Comparison of ENCODE assay signal across 9 cellular contexts in genomic region chr11:17972987-17973386, GRCh38. TPM values are rescaled to one million over a fixed set of nuclear protein-coding genes. Genes with fewer than 3 reads are reported as not detected.
A peak's percentile ranks its signal among the peaks of the same experiment; 100 is the strongest.
DNase-seq lines count a peak whose midpoint lies in the region; ATAC-seq and TF ChIP-seq lines count a peak whose summit lies in the region.
"Had no signal": no experiment of that assay in that cellular context is flagged by ENCODE, and none has a peak within 500 bp of the region (broad histone marks: within the 10 kb centered on the region; RNA-seq: fewer than 3 reads in every experiment).

No MANE protein-coding gene starts in this region.

- no peaks in the 10 kb centered on the region for H3K27me3 Mint-ChIP-seq in activated naive CD4-positive, alpha-beta T cell treated with anti-CD3 and anti-CD28 coated beads for 36 hours (ENCODE audit: low read depth)
- H3K27me3 Mint-ChIP-seq in natural killer cell (ENCODE audit: low read depth in 2 of 2) = no peaks in the 10 kb centered on the region
- H3K27me3 Mint-ChIP-seq: activated naive CD8-positive, alpha-beta T cell had no signal

- WGBS in esophagus muscularis mucosa = 25% methylated on average over 5 of the region's 5 CpGs

- H3K4me3 Mint-ChIP-seq in activated naive CD4-positive, alpha-beta T cell treated with anti-CD3 and anti-CD28 coated beads for 36 hours = no peak overlapping the region
- no peak overlapping the region for H3K4me3 Mint-ChIP-seq in natural killer cell
- H3K4me3 Mint-ChIP-seq: activated naive CD8-positive, alpha-beta T cell had no signal

- no peak for TF ChIP-seq POLR2A in esophagus muscularis mucosa (IDR thresholded peaks at IDR 0.05; ENCODE audit: low read depth)

- peak; percentile 18 for DNase-seq in activated naive CD4-positive, alpha-beta T cell treated with anti-CD3 and anti-CD28 coated beads for 36 hours
- DNase-seq in activated naive CD4-positive, alpha-beta T cell (lab: John Stamatoyannopoulos, UW) = no peak
- DNase-seq in Panc1 (ENCODE audit: low read depth, low spot score) (peak; percentile 12), esophagus muscularis mucosa (ENCODE audit: extremely low spot score) (no peak), nucleus accumbens (lab: John Stamatoyannopoulos, UW) (peak in 38 of 56 donors; percentile 2 to 75 (median 38)), NCI-H1436 (lab: John Stamatoyannopoulos, UW) (no peak), natural killer cell (no peak)

- H3K9me3 Mint-ChIP-seq in activated naive CD4-positive, alpha-beta T cell treated with anti-CD3 and anti-CD28 coated beads for 36 hours = no peaks in the 10 kb centered on the region
- H3K9me3 Mint-ChIP-seq in natural killer cell = no peaks in the 10 kb centered on the region

- no peak overlapping the region for H3K4me3 ChIP-seq in Panc1 (ENCODE audit: low read depth in 2 of 2, low read length in 2 of 2)
- H3K4me3 ChIP-seq in esophagus muscularis mucosa = no peak overlapping the region

- intact Hi-C loops in activated naive CD4-positive, alpha-beta T cell treated with anti-CD3 and anti-CD28 coated beads for 36 hours (cut with micrococcal nuclease) = loop anchor here (10.0 kb wide), 1 partner anchor 588 kb away; the partner anchor contains the start of gene KCNJ11
- intact Hi-C loops in Panc1 (cut with micrococcal nuclease; ENCODE audit: unreplicated experiment) = no loop called here
- intact Hi-C loops in esophagus muscularis mucosa (cut with DNase I) = loop anchor here (10.0 kb wide), 1 partner anchor 208 kb away; no protein-coding TSS in a partner anchor
- intact Hi-C loops in natural killer cell (cut with micrococcal nuclease) = no loop called here

- POLR2A ChIA-PET in Panc1 (lab: Charles Lee) = no interaction called here

- ATAC-seq in Panc1 (no peak), GM21737 (IDR thresholded peaks at IDR 0.05; ENCODE audit: unreplicated experiment) (no peak), natural killer cell (no peak)

- TF ChIP-seq EP300 in esophagus muscularis mucosa (IDR thresholded peaks at IDR 0.05) = no peak

- CTCF ChIA-PET in activated naive CD4-positive, alpha-beta T cell treated with anti-CD3 and anti-CD28 coated beads for 36 hours (lab: Charles Lee) = interaction anchor here (0.6 to 2.6 kb wide), 6 partner anchors 24 to 589 kb away, joined by 3 to 18 read pairs (median 3); no protein-coding TSS in a partner anchor
- CTCF ChIA-PET in Panc1 (lab: Charles Lee) = interaction anchor here (0.6 to 0.9 kb wide), 2 partner anchors 118 to 242 kb away, joined by 4 to 7 read pairs; no protein-coding TSS in a partner anchor

- H3K27ac ChIP-seq in Panc1 (ENCODE audit: low read length) (no peak overlapping the region), esophagus muscularis mucosa (replicated peaks in 1 of 4) (no peak overlapping the region)

- in situ Hi-C loops in Panc1 (cut with HindIII; ENCODE audit: low pct_unique_long_range_greater_than_20kb, low sequenced_read_pairs) = no loop called here

- H3K27me3 ChIP-seq in Panc1 (ENCODE audit: control insufficient read depth, insufficient read depth, low read length) (no peaks in the 10 kb centered on the region), esophagus muscularis mucosa (no peaks in the 10 kb centered on the region)

- no TSS peak for BruUV-seq in Panc1 (replicated peaks; lab: Mats Ljungman, UMichigan)

- peaks cover 24% of the 10 kb centered on the region for H3K36me3 Mint-ChIP-seq in activated naive CD4-positive, alpha-beta T cell treated with anti-CD3 and anti-CD28 coated beads for 36 hours (ENCODE audit: low read depth)
- H3K36me3 Mint-ChIP-seq in natural killer cell = peaks cover 17% of the 10 kb centered on the region

- H3K27ac Mint-ChIP-seq in activated naive CD4-positive, alpha-beta T cell treated with anti-CD3 and anti-CD28 coated beads for 36 hours = no peak overlapping the region
- H3K27ac Mint-ChIP-seq in natural killer cell = no peak overlapping the region
- H3K27ac Mint-ChIP-seq: activated naive CD8-positive, alpha-beta T cell had no signal

- no peaks in the 10 kb centered on the region for H3K9me3 ChIP-seq in Panc1 (ENCODE audit: control insufficient read depth, insufficient read depth, low read depth, low read length)
- no peaks in the 10 kb centered on the region for H3K9me3 ChIP-seq in esophagus muscularis mucosa

- no peaks in the 10 kb centered on the region for H3K4me1 Mint-ChIP-seq in activated naive CD4-positive, alpha-beta T cell treated with anti-CD3 and anti-CD28 coated beads for 36 hours (ENCODE audit: low read depth)
- peaks cover 0 to 2% of the 10 kb centered on the region in 2 donors for H3K4me1 Mint-ChIP-seq in natural killer cell

- H3K36me3 ChIP-seq in Panc1 (ENCODE audit: control insufficient read depth, insufficient read depth, low read length) (no peaks in the 10 kb centered on the region), esophagus muscularis mucosa (peaks cover 7 to 37% (median 22%) of the 10 kb centered on the region in 4 donors)

- H3K4me1 ChIP-seq in Panc1 (ENCODE audit: control insufficient read depth, insufficient read depth, low read length) (no peaks in the 10 kb centered on the region), esophagus muscularis mucosa (peaks cover 0 to 12% (median 8%) of the 10 kb centered on the region in 4 donors)

- peak; percentile 54 for TF ChIP-seq CTCF in Panc1 (IDR thresholded peaks at IDR 0.05)
- TF ChIP-seq CTCF in esophagus muscularis mucosa (IDR thresholded peaks at IDR 0.05) = peak; percentile 48 to 62 (median 51)
- TF ChIP-seq CTCF in natural killer cell (IDR thresholded peaks at IDR 0.05) = no peak

RNA-seq across cellular contexts. Expression of gene SERGEF, which starts 39.9 kb away (rescaled TPM):
- total RNA-seq in activated naive CD4-positive, alpha-beta T cell treated with anti-CD3 and anti-CD28 coated beads for 36 hours = 10 to 100 TPM; 40.2 to 41.7 TPM
- total RNA-seq in Panc1 (2021; ENCODE audit: unreplicated experiment) = 35.5 TPM
- 36.6 TPM for polyA plus RNA-seq in Panc1 (2012; ENCODE audit: insufficient read length)
- total RNA-seq in esophagus muscularis mucosa = 10 to 100 TPM; 32.0 to 50.2 (median 37.6) TPM
- total RNA-seq in natural killer cell = 10 to 100 TPM; 67.5 to 78.6 (median 69.4) TPM

Comparison
In these comparisons a context has a peak if more than half of its experiments do, and no peak if none do; other contexts are left out.
1. DNase-seq: peak in activated naive CD4-positive, alpha-beta T cell treated with anti-CD3 and anti-CD28 coated beads for 36 hours (single experiment), Panc1 (single experiment) and nucleus accumbens (38 of 56); none in activated naive CD4-positive, alpha-beta T cell (0 of 4), esophagus muscularis mucosa (single experiment), NCI-H1436 (single experiment) and natural killer cell (single experiment).
2. intact Hi-C loops: an anchor here in activated naive CD4-positive, alpha-beta T cell treated with anti-CD3 and anti-CD28 coated beads for 36 hours (10.0 kb wide) and esophagus muscularis mucosa (10.0 kb wide); none called in Panc1 and natural killer cell.